In genomic region chr15:58380280-58380945, GRCh38 we compare ENCODE assay signal across 28 cellular contexts. TPM values are rescaled to one million over a fixed set of nuclear protein-coding genes. Genes with fewer than 3 reads are reported as not detected.
"Had no signal": no experiment of that assay in that cellular context is flagged by ENCODE, and none has a peak within 500 bp of the region (broad histone marks: within the 10 kb centered on the region; RNA-seq: fewer than 3 reads in every experiment).

No MANE protein-coding gene starts in this region.

- H3K27ac ChIP-seq: esophagus muscularis mucosa, gastroesophageal sphincter, heart left ventricle, sigmoid colon, stomach, suprapubic skin, transverse colon, vagina, VCaP had no signal

- H3K4me2 ChIP-seq: smooth muscle cell had no signal

- ATAC-seq: activated CD4-positive, CD25-positive, alpha-beta regulatory T cell treated with anti-CD3 and anti-CD28 coated beads, Interleukin-2, amount 50 U/mL, for 24 hours; activated CD8-positive, alpha-beta memory T cell treated with anti-CD3 and anti-CD28 coated beads, Interleukin-2, amount 10 ng/mL, durations not matched to agents 7 days and 5 days; activated CD8-positive, alpha-beta T cell treated with anti-CD3 and anti-CD28 coated beads for 36 hours; gastroesophageal sphincter; heart left ventricle; stimulated activated memory B cell treated with anti-CD40 and anti-IgM and Interleukin-4, amounts not matched to agents 10 μg/mL and 1 μg/mL and 100 μg/mL, for 72 hours had no signal

- H3K27me3 ChIP-seq: esophagus muscularis mucosa, gastroesophageal sphincter, heart left ventricle, sigmoid colon, stomach, suprapubic skin, transverse colon, vagina had no signal

- DNase-seq: activated CD4-positive, alpha-beta T cell treated with anti-CD3 and anti-CD28 coated beads, Interleukin-2, amount 10 ng/mL, durations not matched to agents 7 days and 5 days; activated CD8-positive, alpha-beta memory T cell treated with anti-CD3 and anti-CD28 coated beads, Interleukin-2, amount 10 ng/mL, durations not matched to agents 7 days and 5 days; activated CD8-positive, alpha-beta T cell treated with anti-CD3 and anti-CD28 coated beads for 36 hours; activated effector memory CD4-positive, alpha-beta T cell treated with anti-CD3 and anti-CD28 coated beads, Interleukin-2, amount 50 U/mL, for 16 hours; activated naive CD4-positive, alpha-beta T cell treated with anti-CD3 and anti-CD28 coated beads, Interleukin-2, amount 10 ng/mL, durations not matched to agents 7 days and 5 days; activated T-cell treated with anti-CD3 and anti-CD28 coated beads for 4 hours; amygdala; effector CD4-positive, alpha-beta T cell; heart left ventricle; mesendoderm; naive B cell; occipital lobe; sigmoid colon; stimulated activated CD4-positive, alpha-beta T cell treated with anti-CD3 and anti-CD28 coated beads, Interleukin-15, amount 100 ng/mL, for 24 hours; T-helper 2 cell; transverse colon had no signal

- FAIRE-seq: islet of Langerhans had no signal

- H3K4me1 Mint-ChIP-seq: activated CD4-positive, alpha-beta T cell treated with anti-CD3 and anti-CD28 coated beads, Interleukin-2, amount 10 ng/mL, durations not matched to agents 7 days and 5 days; activated naive CD4-positive, alpha-beta T cell treated with anti-CD3 and anti-CD28 coated beads, Interleukin-2, amount 10 ng/mL, durations not matched to agents 7 days and 5 days; naive B cell; stimulated activated memory B cell treated with anti-CD40 and anti-IgM and Interleukin-4, amounts not matched to agents 10 μg/mL and 1 μg/mL and 100 μg/mL, for 72 hours had no signal

- H3K4me3 ChIP-seq: esophagus muscularis mucosa, gastroesophageal sphincter, heart left ventricle, sigmoid colon, smooth muscle cell, stomach, suprapubic skin, transverse colon, vagina had no signal

- H3K36me3 ChIP-seq: esophagus muscularis mucosa, gastroesophageal sphincter, heart left ventricle, sigmoid colon, stomach, suprapubic skin, transverse colon, vagina had no signal

- H3K4me3 Mint-ChIP-seq: activated CD4-positive, alpha-beta T cell treated with anti-CD3 and anti-CD28 coated beads, Interleukin-2, amount 10 ng/mL, durations not matched to agents 7 days and 5 days; activated CD8-positive, alpha-beta memory T cell treated with anti-CD3 and anti-CD28 coated beads, Interleukin-2, amount 10 ng/mL, durations not matched to agents 7 days and 5 days; activated CD8-positive, alpha-beta T cell treated with anti-CD3 and anti-CD28 coated beads for 36 hours; activated naive CD4-positive, alpha-beta T cell treated with anti-CD3 and anti-CD28 coated beads, Interleukin-2, amount 10 ng/mL, durations not matched to agents 7 days and 5 days; naive B cell; stimulated activated memory B cell treated with anti-CD40 and anti-IgM and Interleukin-4, amounts not matched to agents 10 μg/mL and 1 μg/mL and 100 μg/mL, for 72 hours had no signal

- H3K27me3 Mint-ChIP-seq: activated CD8-positive, alpha-beta T cell treated with anti-CD3 and anti-CD28 coated beads for 36 hours had no signal

- H3K9me3 ChIP-seq: suprapubic skin, vagina had no signal

- H3K27ac Mint-ChIP-seq: activated CD4-positive, alpha-beta T cell treated with anti-CD3 and anti-CD28 coated beads, Interleukin-2, amount 10 ng/mL, durations not matched to agents 7 days and 5 days; activated CD8-positive, alpha-beta memory T cell treated with anti-CD3 and anti-CD28 coated beads, Interleukin-2, amount 10 ng/mL, durations not matched to agents 7 days and 5 days; activated CD8-positive, alpha-beta T cell treated with anti-CD3 and anti-CD28 coated beads for 36 hours; activated naive CD4-positive, alpha-beta T cell treated with anti-CD3 and anti-CD28 coated beads, Interleukin-2, amount 10 ng/mL, durations not matched to agents 7 days and 5 days; naive B cell; stimulated activated memory B cell treated with anti-CD40 and anti-IgM and Interleukin-4, amounts not matched to agents 10 μg/mL and 1 μg/mL and 100 μg/mL, for 72 hours had no signal

- H3K36me3 Mint-ChIP-seq: activated naive CD4-positive, alpha-beta T cell treated with anti-CD3 and anti-CD28 coated beads, Interleukin-2, amount 10 ng/mL, durations not matched to agents 7 days and 5 days; stimulated activated memory B cell treated with anti-CD40 and anti-IgM and Interleukin-4, amounts not matched to agents 10 μg/mL and 1 μg/mL and 100 μg/mL, for 72 hours had no signal

- H3K9me3 Mint-ChIP-seq: activated naive CD4-positive, alpha-beta T cell treated with anti-CD3 and anti-CD28 coated beads, Interleukin-2, amount 10 ng/mL, durations not matched to agents 7 days and 5 days had no signal

- H3K4me1 ChIP-seq: esophagus muscularis mucosa, gastroesophageal sphincter, heart left ventricle, sigmoid colon, stomach, suprapubic skin, transverse colon, vagina had no signal

RNA-seq across cellular contexts. Expression of gene LIPC, which starts 51.4 kb away (rescaled TPM):
- total RNA-seq: chondrocyte, smooth muscle cell, vagina had no signal
- polyA plus RNA-seq: neural cell, smooth muscle cell had no signal
